Comparison of ENCODE assay signal across 12 cellular contexts in the genomic region with DNA sequence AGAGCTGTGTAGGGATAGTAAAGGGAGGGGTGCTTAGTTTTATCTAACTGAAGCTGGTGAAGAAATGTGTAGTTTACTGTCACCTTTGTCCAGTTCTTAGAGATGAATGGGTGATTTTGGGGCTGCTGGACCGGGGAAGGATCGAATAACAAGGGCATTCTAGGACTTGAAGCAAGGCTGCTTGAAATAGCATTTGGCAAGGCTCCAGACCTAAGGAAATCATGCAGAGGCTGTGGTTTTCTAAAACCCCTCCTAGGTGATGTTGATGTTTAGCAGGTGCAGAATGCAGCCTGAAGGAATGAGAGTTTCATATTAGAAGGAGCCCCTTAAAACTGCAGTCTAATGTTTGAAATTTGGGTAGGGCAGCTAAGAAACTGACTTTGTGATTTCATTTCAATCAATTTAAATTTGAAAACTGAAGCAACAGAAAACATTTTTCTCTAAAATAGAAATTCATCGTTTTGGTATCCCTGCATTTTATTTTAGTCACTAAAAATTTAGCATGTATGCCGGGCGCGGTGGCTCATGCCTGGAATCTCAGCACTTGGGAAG.
DNase-seq lines count a peak whose midpoint lies in the region; ATAC-seq and TF ChIP-seq lines count a peak whose summit lies in the region.
"Had no signal": no experiment of that assay in that cellular context is flagged by ENCODE, and none has a peak within 500 bp of the region (broad histone marks: within the 10 kb centered on the region; RNA-seq: fewer than 3 reads in every experiment).

No MANE protein-coding gene starts in this region.

- no peak for TF ChIP-seq RAD21 in HCT116 (IDR thresholded peaks at IDR 0.05; ENCODE audit: low read depth)

- no peak for ATAC-seq in HCT116
- no peak for ATAC-seq in GM19397 (IDR thresholded peaks at IDR 0.05; ENCODE audit: unreplicated experiment)

- no peak for TF ChIP-seq POLR2A in HCT116 (IDR thresholded peaks at IDR 0.05; ENCODE audit: borderline replicate concordance, extremely low read depth, insufficient read depth, insufficient read length)

- H3K9me2 ChIP-seq in HCT116 (ENCODE audit: insufficient read depth) = no peaks in the 10 kb centered on the region

- intact Hi-C loops in HCT116 (cut with micrococcal nuclease) = no loop called here
- intact Hi-C loops in dorsolateral prefrontal cortex (cut with DNase I) = no loop called here

- no peak overlapping the region for H3K4me3 ChIP-seq in HCT116 (replicated peaks in 1 of 2; ENCODE audit: low read depth in 1 of 2, low read length in 2 of 2)
- no peak overlapping the region for H3K4me3 ChIP-seq in SJCRH30
- H3K4me3 ChIP-seq in dorsolateral prefrontal cortex = no peak overlapping the region

- H3K4me2 ChIP-seq in HCT116 (ENCODE audit: low read length) = 0 out of 2 replicates have a peak overlapping the region, but pooled peaks have one; percentile 11

- peak; percentile 47 for DNase-seq in DMS79 (lab: John Stamatoyannopoulos, UW)
- DNase-seq in HCT116 (ENCODE audit: low read depth, low spot score) = no peak
- peak; percentile 43 to 69 for DNase-seq in SJCRH30
- peak; percentile 44 for DNase-seq in kidney tubule cell (ENCODE audit: low spot score)
- DNase-seq in stimulated activated CD4-positive, alpha-beta T cell treated with anti-CD3 and anti-CD28 coated beads, Interleukin-4, amount 100 ng/mL, for 1 hour = no peak
- no peak for DNase-seq in NCI-H774 (lab: John Stamatoyannopoulos, UW)
- DNase-seq in dorsolateral prefrontal cortex = no peak
- DNase-seq: activated T-cell treated with anti-CD3 and anti-CD28 coated beads, Interleukin-2, amount 50 U/mL, for 24 hours; islet precursor cell; stimulated activated CD4-positive, alpha-beta T cell treated with anti-CD3 and anti-CD28 coated beads, Interleukin-2, amount 100 ng/mL, for 24 hours had no signal

- POLR2A ChIA-PET in HCT116 (lab: Charles Lee) = interaction anchor here (0.6 kb wide), 1 partner anchor 135 kb away, joined by 4 read pairs; no protein-coding TSS in a partner anchor

- H3K9me3 ChIP-seq in HCT116 (ENCODE audit: control insufficient read depth in 1 of 2, insufficient read depth in 1 of 2, low read depth in 1 of 2, low read length in 2 of 2) (no peaks in the 10 kb centered on the region), SJCRH30 (replicated peaks) (no peaks in the 10 kb centered on the region)
- H3K9me3 ChIP-seq: neutrophil had no signal

- H3K36me3 ChIP-seq in HCT116 (ENCODE audit: control insufficient read depth in 1 of 2, insufficient read depth in 2 of 2, low read length in 2 of 2) = no peaks in the 10 kb centered on the region
- H3K36me3 ChIP-seq in SJCRH30 = no peaks in the 10 kb centered on the region
- H3K36me3 ChIP-seq: neutrophil had no signal

- peaks cover 6 to 13% of the 10 kb centered on the region in 2 experiments; a peak in 2 of 4 replicates for H3K4me1 ChIP-seq in HCT116 (ENCODE audit: control insufficient read depth in 1 of 2, insufficient read depth in 2 of 2, low read length in 2 of 2)
- peaks cover 11% of the 10 kb centered on the region for H3K4me1 ChIP-seq in SJCRH30

- CTCF ChIA-PET in HCT116 (lab: Charles Lee) = no interaction called here

- no peak overlapping the region for H3K9ac ChIP-seq in HCT116 (ENCODE audit: low read length)

- TF ChIP-seq CTCF in HCT116 (IDR thresholded peaks at IDR 0.05 in 2 of 3, conservative IDR thresholded peaks at IDR 0.05 in 1 of 3; ENCODE audit: borderline replicate concordance in 1 of 3, insufficient read depth in 1 of 3, low read depth in 2 of 3, low read length in 2 of 3) = no peak
- TF ChIP-seq CTCF in dorsolateral prefrontal cortex (IDR thresholded peaks at IDR 0.05 in 54 of 56, conservative IDR thresholded peaks at IDR 0.05 in 2 of 56; ENCODE audit: low read depth in 1 of 56, partially characterized antibody in 56 of 56) = no peak

- H3K79me2 ChIP-seq in HCT116 (ENCODE audit: insufficient read depth, low read length) = no peaks in the 10 kb centered on the region

- H4K20me1 ChIP-seq in HCT116 (ENCODE audit: insufficient read depth) = no peaks in the 10 kb centered on the region

- H3K27ac ChIP-seq in HCT116 (ENCODE audit: low read depth, low read length) (no peak overlapping the region), SJCRH30 (no peak overlapping the region), dorsolateral prefrontal cortex (no peak overlapping the region)
- H3K27ac ChIP-seq: neutrophil had no signal

- RAD21 ChIA-PET in HCT116 (lab: Charles Lee; ENCODE audit: low non-redundant PET in 1 of 2, low total read pairs in 2 of 2, uncharacterized antibody in 2 of 2, unreplicated experiment in 2 of 2) = no interaction called here

- BruUV-seq in HCT116 (replicated peaks; lab: Mats Ljungman, UMichigan) = no TSS peak

- H2AFZ ChIP-seq in HCT116 (ENCODE audit: low read depth, low read length, poor library complexity, severe bottlenecking) = no peak overlapping the region

- no peaks in the 10 kb centered on the region for H3K27me3 ChIP-seq in HCT116 (ENCODE audit: insufficient read depth, low read length)
- no peaks in the 10 kb centered on the region for H3K27me3 ChIP-seq in SJCRH30
- no peaks in the 10 kb centered on the region for H3K27me3 ChIP-seq in dorsolateral prefrontal cortex
- H3K27me3 ChIP-seq: neutrophil had no signal

TF ChIP-seq in HCT116, 20 proteins besides CTCF, POLR2A, EP300 and RAD21:
- TF ChIP-seq ZNF274 (IDR thresholded peaks at IDR 0.05; ENCODE audit: low read depth, low read length) = no peak
- TF ChIP-seq YY1 (IDR thresholded peaks at IDR 0.05; ENCODE audit: extremely low read depth, insufficient replicate concordance, low read depth, low read length) = no peak
- TF ChIP-seq, protein P1, sequence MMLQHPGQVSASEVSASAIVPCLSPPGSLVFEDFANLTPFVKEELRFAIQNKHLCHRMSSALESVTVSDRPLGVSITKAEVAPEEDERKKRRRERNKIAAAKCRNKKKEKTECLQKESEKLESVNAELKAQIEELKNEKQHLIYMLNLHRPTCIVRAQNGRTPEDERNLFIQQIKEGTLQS (IDR thresholded peaks at IDR 0.05) = no peak
- TF ChIP-seq CBX3 (IDR thresholded peaks at IDR 0.05; ENCODE audit: low read depth) = no peak
- TF ChIP-seq, protein P2, sequence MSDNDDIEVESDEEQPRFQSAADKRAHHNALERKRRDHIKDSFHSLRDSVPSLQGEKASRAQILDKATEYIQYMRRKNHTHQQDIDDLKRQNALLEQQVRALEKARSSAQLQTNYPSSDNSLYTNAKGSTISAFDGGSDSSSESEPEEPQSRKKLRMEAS (IDR thresholded peaks at IDR 0.05) = no peak
- no peak for TF ChIP-seq SRF (IDR thresholded peaks at IDR 0.05; ENCODE audit: low read depth)
- TF ChIP-seq FOSL1 (IDR thresholded peaks at IDR 0.05; ENCODE audit: low read depth) = no peak
- no peak for TF ChIP-seq ELF1 (IDR thresholded peaks at IDR 0.05; ENCODE audit: borderline replicate concordance, low read depth)
- TF ChIP-seq EZH2 (IDR thresholded peaks at IDR 0.05) = no peak
- no peak for TF ChIP-seq EGR1 (IDR thresholded peaks at IDR 0.05; ENCODE audit: low read depth)
- TF ChIP-seq TCF7L2 (IDR thresholded peaks at IDR 0.05; ENCODE audit: borderline replicate concordance, extremely low read depth, insufficient read depth, insufficient read length) = no peak
- no peak for TF ChIP-seq CEBPB (IDR thresholded peaks at IDR 0.05; ENCODE audit: low read depth)
- TF ChIP-seq EZH2phosphoT487 (IDR thresholded peaks at IDR 0.05; ENCODE audit: borderline replicate concordance) = no peak
- TF ChIP-seq ZFX (IDR thresholded peaks at IDR 0.05) = no peak
- no peak for TF ChIP-seq SIN3A (IDR thresholded peaks at IDR 0.05; ENCODE audit: low read depth)
- TF ChIP-seq SP1 (IDR thresholded peaks at IDR 0.05; ENCODE audit: low read depth) = no peak
- TF ChIP-seq, protein P3, sequence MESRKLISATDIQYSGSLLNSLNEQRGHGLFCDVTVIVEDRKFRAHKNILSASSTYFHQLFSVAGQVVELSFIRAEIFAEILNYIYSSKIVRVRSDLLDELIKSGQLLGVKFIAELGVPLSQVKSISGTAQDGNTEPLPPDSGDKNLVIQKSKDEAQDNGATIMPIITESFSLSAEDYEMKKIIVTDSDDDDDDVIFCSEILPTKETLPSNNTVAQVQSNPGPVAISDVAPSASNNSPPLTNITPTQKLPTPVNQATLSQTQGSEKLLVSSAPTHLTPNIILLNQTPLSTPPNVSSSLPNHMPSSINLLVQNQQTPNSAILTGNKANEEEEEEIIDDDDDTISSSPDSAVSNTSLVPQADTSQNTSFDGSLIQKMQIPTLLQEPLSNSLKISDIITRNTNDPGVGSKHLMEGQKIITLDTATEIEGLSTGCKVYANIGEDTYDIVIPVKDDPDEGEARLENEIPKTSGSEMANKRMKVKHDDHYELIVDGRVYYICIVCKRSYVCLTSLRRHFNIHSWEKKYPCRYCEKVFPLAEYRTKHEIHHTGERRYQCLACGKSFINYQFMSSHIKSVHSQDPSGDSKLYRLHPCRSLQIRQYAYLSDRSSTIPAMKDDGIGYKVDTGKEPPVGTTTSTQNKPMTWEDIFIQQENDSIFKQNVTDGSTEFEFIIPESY (IDR thresholded peaks at IDR 0.05; ENCODE audit: extremely low read depth, insufficient replicate concordance, low read length) = no peak

Comparison
In these comparisons a context has a peak if more than half of its experiments do, and no peak if none do; other contexts are left out.
1. DNase-seq: peak in DMS79 (single experiment), SJCRH30 (2 of 2) and kidney tubule cell (single experiment); none in HCT116 (single experiment), stimulated activated CD4-positive, alpha-beta T cell treated with anti-CD3 and anti-CD28 coated beads, Interleukin-4, amount 100 ng/mL, for 1 hour (single experiment), NCI-H774 (single experiment) and dorsolateral prefrontal cortex (0 of 10).